In the genomic region with DNA sequence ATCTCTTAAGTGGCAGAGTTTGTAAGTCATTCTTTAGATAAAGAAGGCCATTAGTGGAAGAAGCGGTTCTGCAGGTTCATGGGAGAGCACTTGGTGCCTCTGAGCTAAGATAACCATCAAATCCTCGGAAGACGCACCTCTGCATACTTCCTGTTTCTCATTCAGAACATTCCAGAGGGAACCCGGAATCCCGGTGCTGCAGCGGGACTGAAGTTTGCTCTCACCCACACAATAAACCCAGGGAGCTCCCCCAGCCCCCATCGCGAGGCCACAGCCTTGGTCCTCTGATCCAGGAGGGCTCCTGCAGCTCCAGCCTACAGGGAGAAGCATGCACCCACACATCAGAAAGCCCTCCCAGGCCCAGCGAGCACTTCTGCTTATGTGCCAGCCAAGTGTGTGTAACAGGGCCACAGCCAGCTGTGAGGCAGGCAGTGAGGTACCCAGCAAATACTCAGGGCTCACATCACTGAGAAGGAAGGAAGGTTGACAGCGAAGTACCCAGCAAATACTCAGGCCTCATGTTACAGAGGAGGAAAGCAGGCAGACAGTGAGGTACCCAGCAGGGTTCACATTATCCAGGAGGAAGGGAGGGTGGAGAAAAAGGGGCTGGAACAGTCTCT, we compare ENCODE assay signal across 11 cellular contexts.
DNase-seq lines count a peak whose midpoint lies in the region; ATAC-seq and TF ChIP-seq lines count a peak whose summit lies in the region.
"Had no signal": no experiment of that assay in that cellular context is flagged by ENCODE, and none has a peak within 500 bp of the region (broad histone marks: within the 10 kb centered on the region; RNA-seq: fewer than 3 reads in every experiment).

No MANE protein-coding gene starts in this region.

- H3K4me3 ChIP-seq in WERI-Rb-1 (ENCODE audit: low read depth, low read length) (no peak overlapping the region), smooth muscle cell (no peak overlapping the region)

- H2AFZ ChIP-seq in smooth muscle cell (ENCODE audit: low read depth) = no peak overlapping the region

- no peaks in the 10 kb centered on the region for H3F3A ChIP-seq in smooth muscle cell (ENCODE audit: low read depth)

- H3K4me2 ChIP-seq in smooth muscle cell = peak overlapping the region; percentile 37

- no peak overlapping the region for H3K9ac ChIP-seq in smooth muscle cell (ENCODE audit: low read depth)

- H3K27ac ChIP-seq in WERI-Rb-1 = no peak overlapping the region
- H3K27ac ChIP-seq in smooth muscle cell (ENCODE audit: low read depth) = no peak overlapping the region
- H3K27ac ChIP-seq: 22Rv1 had no signal

- H3K27me3 ChIP-seq in WERI-Rb-1 (ENCODE audit: insufficient read depth, low read depth, severe bottlenecking) (no peaks in the 10 kb centered on the region), smooth muscle cell (ENCODE audit: low read depth) (no peaks in the 10 kb centered on the region)

- TF ChIP-seq CTCF in WERI-Rb-1 (IDR thresholded peaks at IDR 0.05; ENCODE audit: low read depth, low read length) = no peak
- no peak for TF ChIP-seq CTCF in smooth muscle cell (IDR thresholded peaks at IDR 0.05; ENCODE audit: borderline replicate concordance, insufficient read depth, poor library complexity, severe bottlenecking)

- WGBS in smooth muscle cell (ENCODE audit: low lambda C conversion rate) = 26% methylated on average over 10 of the region's 10 CpGs

- peaks cover 11% of the 10 kb centered on the region for H3K4me1 ChIP-seq in smooth muscle cell (ENCODE audit: low read depth)

- DNase-seq in DMS53 (lab: John Stamatoyannopoulos, UW) = peak; percentile 16
- DNase-seq in DMS53 treated with DMSO at 0.1 percent for 48 hours (lab: John Stamatoyannopoulos, UW; ENCODE audit: unreplicated experiment) = no peak
- peak; percentile 13 for DNase-seq in WERI-Rb-1
- DNase-seq in islet precursor cell = peak; percentile 88
- no peak for DNase-seq in smooth muscle cell (lab: John Stamatoyannopoulos, UW; ENCODE audit: unreplicated experiment)
- no peak for DNase-seq in activated CD4-positive, CD25-positive, alpha-beta regulatory T cell (lab: John Stamatoyannopoulos, UW)
- DNase-seq: NCI-H226; stimulated activated CD4-positive, alpha-beta T cell treated with anti-CD3 and anti-CD28 coated beads, Interleukin-1b, Interleukin-23, amount 100 ng/mL, for 48 hours had no signal

- no peaks in the 10 kb centered on the region for H3K36me3 ChIP-seq in WERI-Rb-1
- no peaks in the 10 kb centered on the region for H3K36me3 ChIP-seq in smooth muscle cell (ENCODE audit: low read depth)

- ATAC-seq in GM18867 (IDR thresholded peaks at IDR 0.05; ENCODE audit: unreplicated experiment) (no peak), HG03565 (IDR thresholded peaks at IDR 0.05; ENCODE audit: unreplicated experiment) (no peak)

- H4K20me1 ChIP-seq in smooth muscle cell (ENCODE audit: low read depth) = peaks cover 99% of the 10 kb centered on the region

- H3K9me3 ChIP-seq in WERI-Rb-1 (ENCODE audit: severe bottlenecking) (no peaks in the 10 kb centered on the region), smooth muscle cell (replicated peaks; ENCODE audit: low read depth) (no peaks in the 10 kb centered on the region)

- peaks cover 42% of the 10 kb centered on the region for H3K79me2 ChIP-seq in smooth muscle cell (ENCODE audit: low read depth)

Comparison
In these comparisons a context has a peak if more than half of its experiments do, and no peak if none do; other contexts are left out.
1. DNase-seq: peak in DMS53 (single experiment), WERI-Rb-1 (single experiment) and islet precursor cell (single experiment); none in DMS53 treated with DMSO at 0.1 percent for 48 hours (single experiment), smooth muscle cell (single experiment) and activated CD4-positive, CD25-positive, alpha-beta regulatory T cell (0 of 4).